ENCODE assay signal across 20 cellular contexts in genomic region chr11:35065566-35065965, GRCh38.
DNase-seq lines count a peak whose midpoint lies in the region; ATAC-seq and TF ChIP-seq lines count a peak whose summit lies in the region.
"Had no signal": no experiment of that assay in that cellular context is flagged by ENCODE, and none has a peak within 500 bp of the region (broad histone marks: within the 10 kb centered on the region; RNA-seq: fewer than 3 reads in every experiment).

No MANE protein-coding gene starts in this region.

- H3K79me1 ChIP-seq in mesenchymal stem cell (replicated peaks; ENCODE audit: low read length, poor library complexity, severe bottlenecking), result no peaks in the 10 kb centered on the region

- 100% methylated on average over 2 of the region's 3 CpGs for WGBS in mesenchymal stem cell

- H3K27ac ChIP-seq in left ventricle myocardium inferior (replicated peaks) (no peak overlapping the region), ascending aorta (peak overlapping the region; percentile 44 to 55), mesenchymal stem cell (ENCODE audit: low read length, poor library complexity, severe bottlenecking) (no peak overlapping the region)
- H3K27ac ChIP-seq: cardiac muscle cell, dorsolateral prefrontal cortex, PC-9, psoas muscle, SJSA1, testis had no signal

- no peak overlapping the region for H4K91ac ChIP-seq in mesenchymal stem cell (ENCODE audit: low read length)

- no peak overlapping the region for H2BK120ac ChIP-seq in mesenchymal stem cell (ENCODE audit: low read depth, low read length)

- H4K8ac ChIP-seq in mesenchymal stem cell (ENCODE audit: low read length), result no peak overlapping the region

- H3K4ac ChIP-seq in mesenchymal stem cell (ENCODE audit: low read depth in 1 of 2, low read length in 2 of 2), result peak overlapping the region in 1 of 2 experiments; percentile 47

- peak overlapping the region in 1 of 2 experiments; percentile 28 for H3K18ac ChIP-seq in mesenchymal stem cell (ENCODE audit: low read depth in 1 of 2, low read length in 2 of 2)

- peak overlapping the region; percentile 86 for H3K9ac ChIP-seq in mesenchymal stem cell (ENCODE audit: low read length)

- no peak overlapping the region for H2AK5ac ChIP-seq in mesenchymal stem cell (ENCODE audit: low read length, severe bottlenecking)

- TF ChIP-seq CTCF in left ventricle myocardium inferior (IDR thresholded peaks at IDR 0.05; ENCODE audit: borderline replicate concordance), result no peak
- no peak for TF ChIP-seq CTCF in ascending aorta (IDR thresholded peaks at IDR 0.05)
- no peak for TF ChIP-seq CTCF in mucosa of descending colon (IDR thresholded peaks at IDR 0.05)

- H3K27me3 ChIP-seq in left ventricle myocardium inferior (ENCODE audit: low read depth), result no peaks in the 10 kb centered on the region
- H3K27me3 ChIP-seq in ascending aorta, result no peaks in the 10 kb centered on the region
- no peaks in the 10 kb centered on the region for H3K27me3 ChIP-seq in mesenchymal stem cell (ENCODE audit: control insufficient read depth in 1 of 2, insufficient read depth in 1 of 2, low read length in 2 of 2)
- H3K27me3 ChIP-seq: cardiac muscle cell, SJSA1, testis had no signal

- H3K4me2 ChIP-seq in mesenchymal stem cell (ENCODE audit: low read length, poor library complexity, severe bottlenecking), result no peak overlapping the region
- H3K4me2 ChIP-seq: PC-9 had no signal

- intact Hi-C loops in left cardiac atrium (cut with DNase I), result no loop called here
- intact Hi-C loops in left ventricle myocardium inferior (cut with micrococcal nuclease), result no loop called here
- intact Hi-C loops in ascending aorta (cut with DNase I), result no loop called here
- intact Hi-C loops in mucosa of descending colon (cut with DNase I, micrococcal nuclease), result no loop called here

- ATAC-seq in left cardiac atrium, result peak; percentile 44 to 55
- no peak for ATAC-seq in GM19455 (IDR thresholded peaks at IDR 0.05; ENCODE audit: unreplicated experiment)
- ATAC-seq in mucosa of descending colon, result no peak
- ATAC-seq: activated naive CD4-positive, alpha-beta T cell treated with anti-CD3 and anti-CD28 coated beads, Interleukin-2, amount 50 U/mL, for 72 hours; activated T-cell treated with anti-CD3 and anti-CD28 coated beads, Interleukin-2, amount 50 U/mL, for 72 hours had no signal

- DNase-seq in left cardiac atrium (no peak), left ventricle myocardium inferior (no peak), ascending aorta (ENCODE audit: low spot score in 2 of 2) (no peak), mesenchymal stem cell (peak; percentile 57), LoVo (ENCODE audit: low spot score) (no peak), mucosa of descending colon (no peak), NCI-H345 treated with DMSO at 0.1 percent for 48 hours (lab: John Stamatoyannopoulos, UW; ENCODE audit: unreplicated experiment) (no peak)
- DNase-seq: activated T-cell treated with anti-CD3 and anti-CD28 coated beads, Interleukin-2, amount 50 U/mL, for 72 hours; DMS79; dorsolateral prefrontal cortex; PC-9; psoas muscle; stimulated activated CD4-positive, alpha-beta T cell treated with anti-CD3 and anti-CD28 coated beads, Interleukin-12 subunit alpha, Interleukin-12 subunit beta, amount 100 ng/mL, for 4 hours; testis had no signal

- H2BK12ac ChIP-seq in mesenchymal stem cell (ENCODE audit: low read length in 2 of 2), result peak overlapping the region in 1 of 2 experiments; percentile 37

- H3K9me3 ChIP-seq in left ventricle myocardium inferior (replicated peaks), result peaks cover 13% of the 10 kb centered on the region
- H3K9me3 ChIP-seq in ascending aorta, result peaks cover 0 to 5% of the 10 kb centered on the region in 2 donors
- H3K9me3 ChIP-seq in mesenchymal stem cell (ENCODE audit: control insufficient read depth, low read length), result peaks cover 14% of the 10 kb centered on the region
- peaks cover 4% of the 10 kb centered on the region for H3K9me3 ChIP-seq in mucosa of descending colon
- H3K9me3 ChIP-seq: HAP-1, testis had no signal

- H3K23ac ChIP-seq in mesenchymal stem cell (ENCODE audit: low read length in 2 of 2), result no peak overlapping the region

- H3K36me3 ChIP-seq in left ventricle myocardium inferior (no peaks in the 10 kb centered on the region), ascending aorta (no peaks in the 10 kb centered on the region), mesenchymal stem cell (ENCODE audit: control insufficient read depth in 1 of 2, insufficient read depth in 2 of 2, low read depth in 1 of 2, low read length in 2 of 2) (no peaks in the 10 kb centered on the region), mucosa of descending colon (ENCODE audit: low read depth) (no peaks in the 10 kb centered on the region)
- H3K36me3 ChIP-seq: cardiac muscle cell, HAP-1, SJSA1 had no signal

- H2BK5ac ChIP-seq in mesenchymal stem cell (ENCODE audit: low read depth, low read length, poor library complexity, severe bottlenecking), result no peak overlapping the region

- no peak overlapping the region for H2AFZ ChIP-seq in mesenchymal stem cell (ENCODE audit: low read depth, low read length)
- H2AFZ ChIP-seq: PC-9 had no signal

- no peaks in the 10 kb centered on the region for H3K4me1 ChIP-seq in left ventricle myocardium inferior
- peaks cover 0 to 4% of the 10 kb centered on the region in 2 donors for H3K4me1 ChIP-seq in ascending aorta
- H3K4me1 ChIP-seq in mesenchymal stem cell (ENCODE audit: control insufficient read depth, insufficient read depth, low read depth, low read length), result peaks cover 12% of the 10 kb centered on the region
- no peaks in the 10 kb centered on the region for H3K4me1 ChIP-seq in mucosa of descending colon (ENCODE audit: low read depth)
- H3K4me1 ChIP-seq: HAP-1, psoas muscle, testis had no signal

- H3K4me3 ChIP-seq in left ventricle myocardium inferior, result no peak overlapping the region
- H3K4me3 ChIP-seq in ascending aorta, result no peak overlapping the region
- no peak overlapping the region for H3K4me3 ChIP-seq in mesenchymal stem cell (ENCODE audit: insufficient read depth in 1 of 2, low read depth in 1 of 2, low read length in 2 of 2)
- no peak overlapping the region for H3K4me3 ChIP-seq in mucosa of descending colon
- H3K4me3 ChIP-seq: cardiac muscle cell, dorsolateral prefrontal cortex, HAP-1, lung, PC-9, psoas muscle, SJSA1, testis had no signal

- no peak overlapping the region for H3K14ac ChIP-seq in mesenchymal stem cell (ENCODE audit: low read length in 2 of 2)

- no peak overlapping the region for H2BK15ac ChIP-seq in mesenchymal stem cell (ENCODE audit: low read depth, poor library complexity, severe bottlenecking)

Comparison
In these comparisons a context has a peak if more than half of its experiments do, and no peak if none do; other contexts are left out.
1. ATAC-seq: peak in left cardiac atrium (2 of 2); none in GM19455 (single experiment) and mucosa of descending colon (single experiment).
2. H3K27ac ChIP-seq: peak in ascending aorta (2 of 2); none in left ventricle myocardium inferior (single experiment) and mesenchymal stem cell (single experiment).